ENCODE assay signal across 8 cellular contexts in the genomic region with DNA sequence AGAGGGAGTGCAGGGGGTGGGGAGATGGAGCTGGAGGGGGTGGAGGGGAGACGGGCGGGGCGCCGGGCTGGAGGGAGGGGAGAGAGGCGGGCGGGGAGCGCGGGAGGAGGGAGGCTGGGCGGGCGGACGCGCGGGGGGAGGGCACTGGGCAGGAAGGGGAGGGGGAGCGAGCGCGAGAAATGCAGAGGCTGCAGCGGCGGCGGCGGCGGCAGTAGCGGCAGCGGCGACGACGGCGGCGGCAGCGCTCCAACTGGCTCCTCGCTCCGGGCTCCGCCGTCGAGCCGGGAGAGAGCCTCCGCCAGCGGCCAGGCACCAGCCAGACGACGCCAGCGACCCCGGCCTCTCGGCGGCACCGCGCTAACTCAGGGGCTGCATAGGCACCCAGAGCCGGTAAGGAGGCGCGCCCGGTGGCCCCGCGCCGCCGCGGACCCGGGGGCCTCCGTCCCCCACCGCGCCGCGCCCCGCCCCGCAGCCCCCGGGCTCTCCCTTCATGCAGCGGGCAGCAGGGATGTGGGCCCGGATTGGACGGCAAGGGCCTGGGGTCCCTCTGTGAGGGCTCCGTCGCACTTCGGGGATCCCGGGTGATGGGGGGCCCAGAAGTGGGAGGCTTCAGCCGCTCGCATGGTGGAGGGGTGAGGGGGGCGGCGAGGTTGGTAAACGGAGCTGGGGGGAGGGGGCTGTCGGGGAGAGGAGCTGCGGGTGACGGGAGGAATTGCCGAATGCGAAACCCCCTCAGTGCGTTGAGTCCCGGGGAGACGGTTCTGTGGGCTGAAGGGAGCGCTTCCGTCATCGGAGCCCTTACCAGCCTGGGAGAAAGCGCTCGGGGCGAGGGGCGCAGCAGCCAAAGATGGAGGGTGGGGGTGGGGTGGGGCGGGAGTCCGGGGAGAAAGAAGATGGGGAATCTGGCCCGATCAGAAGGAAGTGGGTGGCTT. TPM values are rescaled to one million over a fixed set of nuclear protein-coding genes. Genes with fewer than 3 reads are reported as not detected.
DNase-seq lines count a peak whose midpoint lies in the region; ATAC-seq and TF ChIP-seq lines count a peak whose summit lies in the region.

A gene with protein sequence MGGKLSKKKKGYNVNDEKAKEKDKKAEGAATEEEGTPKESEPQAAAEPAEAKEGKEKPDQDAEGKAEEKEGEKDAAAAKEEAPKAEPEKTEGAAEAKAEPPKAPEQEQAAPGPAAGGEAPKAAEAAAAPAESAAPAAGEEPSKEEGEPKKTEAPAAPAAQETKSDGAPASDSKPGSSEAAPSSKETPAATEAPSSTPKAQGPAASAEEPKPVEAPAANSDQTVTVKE (plus strand): TSS at position 211 of the 932 bp plus-strand sequence. CDS start 57,586 bp downstream, outside the sequence.

- DNase-seq in GM13976 (ENCODE audit: low spot score), result peak; percentile 92
- DNase-seq in NCI-H226, result peak; percentile 69
- peak; percentile 28 for DNase-seq in activated T-cell treated with anti-CD3 and anti-CD28 coated beads, Interleukin-2, amount 50 U/mL, for 1 hour
- peak; percentile 89 for DNase-seq in fibroblast of villous mesenchyme (ENCODE audit: low read depth)
- DNase-seq in natural killer cell, result no peak
- DNase-seq in ureter (ENCODE audit: low spot score), result peak; percentile 90

- TF ChIP-seq CTCF in 22Rv1 (IDR thresholded peaks at IDR 0.05), result no peak
- no peak for TF ChIP-seq CTCF in GM13976 (IDR thresholded peaks at IDR 0.05; ENCODE audit: borderline replicate concordance, control extremely low read depth, extremely low read depth, insufficient read depth, missing control alignments)
- TF ChIP-seq CTCF in fibroblast of villous mesenchyme (IDR thresholded peaks at IDR 0.05; ENCODE audit: insufficient read depth, low read depth, low read length), result no peak
- no peak for TF ChIP-seq CTCF in natural killer cell (IDR thresholded peaks at IDR 0.05)

- H3K4me3 Mint-ChIP-seq in natural killer cell, result peak within 1 kb of the TSS; percentile 74

- H3K27ac ChIP-seq in 22Rv1, result peak within 1 kb of the TSS; percentile 65

- H3K9me3 Mint-ChIP-seq in natural killer cell, result no peaks in the 10 kb centered on the region

- H3K36me3 Mint-ChIP-seq in natural killer cell, result no peaks in the 10 kb centered on the region

- ATAC-seq in HG02870 (IDR thresholded peaks at IDR 0.05; ENCODE audit: unreplicated experiment) (peak; percentile 33), natural killer cell (peak; percentile 67 to 69 (median 68))

- intact Hi-C loops in natural killer cell (cut with micrococcal nuclease), result no loop called here

- peaks cover 17 to 20% of the 10 kb centered on the region in 2 donors for H3K27me3 Mint-ChIP-seq in natural killer cell (ENCODE audit: low read depth in 2 of 2)

- H3K4me3 ChIP-seq in fibroblast of villous mesenchyme (ENCODE audit: low read depth, low read length), result peak within 1 kb of the TSS; percentile 80

- peak within 1 kb of the TSS in 1 of 2 donors; percentile 36 for H3K27ac Mint-ChIP-seq in natural killer cell

- H3K4me1 Mint-ChIP-seq in natural killer cell, result peaks cover 0 to 18% of the 10 kb centered on the region in 2 donors

- in situ Hi-C loops in GM13976 (cut with MboI; ENCODE audit: low sequenced_read_pairs, unreplicated experiment), result loop anchor here (10.0 to 25.0 kb wide), 2 partner anchors 895 to 1097 kb away; no protein-coding TSS in a partner anchor

RNA-seq across cellular contexts. Expression of the gene that starts here (rescaled TPM):
- total RNA-seq in fibroblast of villous mesenchyme (126 and 127 TPM in 2 replicates), natural killer cell (10 to 100 TPM in 1 of 3 donors, 1 to 10 TPM in 2; 1.3 to 10.7 (median 2.5) TPM), ureter (77.8 TPM)
